ENCODE assay signal across 8 cellular contexts in genomic region chr2:177763532-177764265, GRCh38.
DNase-seq lines count a peak whose midpoint lies in the region; ATAC-seq and TF ChIP-seq lines count a peak whose summit lies in the region.

No MANE protein-coding gene starts in this region.

- CTCF ChIA-PET in IMR-90 (lab: Yijun Ruan, JAX): interaction anchor here (0.6 to 1.9 kb wide), 5 partner anchors 10 to 419 kb away, joined by 3 to 9 read pairs (median 4); no protein-coding TSS in a partner anchor

- DNase-seq in EL: peak; percentile 66
- DNase-seq in IMR-90: peak; percentile 58
- DNase-seq in RKO (ENCODE audit: low spot score): peak; percentile 58
- DNase-seq in activated T-helper 1 cell treated with Interleukin-2 at 50 U/mL for 16 hours (ENCODE audit: low read depth): peak; percentile 53
- DNase-seq in foreskin melanocyte: peak; percentile 69
- peak; percentile 87 for DNase-seq in osteocyte (ENCODE audit: extremely low spot score, unreplicated experiment)
- peak; percentile 74 to 81 for DNase-seq in thyroid gland

- no peaks in the 10 kb centered on the region for H3K36me3 ChIP-seq in IMR-90 (ENCODE audit: control insufficient read depth, insufficient read depth, low read length)
- no peaks in the 10 kb centered on the region for H3K36me3 ChIP-seq in thyroid gland

- no peak overlapping the region for H3K9ac ChIP-seq in IMR-90 (ENCODE audit: low read depth, low read length)

- H4K91ac ChIP-seq in IMR-90 (ENCODE audit: insufficient read depth, low read depth, low read length): no peak overlapping the region

- H2AK5ac ChIP-seq in IMR-90 (ENCODE audit: low read depth, low read length): no peak overlapping the region

- no peak overlapping the region for H3K23ac ChIP-seq in IMR-90 (ENCODE audit: low read depth, low read length)

- H3K4ac ChIP-seq in IMR-90 (ENCODE audit: low read depth, low read length): no peak overlapping the region

- no peak overlapping the region for H2BK5ac ChIP-seq in IMR-90 (ENCODE audit: low read depth, low read length, poor library complexity, severe bottlenecking)

- BruUV-seq in IMR-90 (replicated peaks; lab: Mats Ljungman, UMichigan): no TSS peak

- H2BK15ac ChIP-seq in IMR-90 (ENCODE audit: low read depth, low read length): no peak overlapping the region

- H3K56ac ChIP-seq in IMR-90 (ENCODE audit: extremely low read depth, insufficient read depth, low read length): no peak overlapping the region

- no peaks in the 10 kb centered on the region for H3K36me3 Mint-ChIP-seq in osteocyte (ENCODE audit: unreplicated experiment)

- H3K27ac Mint-ChIP-seq in osteocyte (ENCODE audit: unreplicated experiment): no peak overlapping the region

- peak; percentile 55 for TF ChIP-seq RAD21 in IMR-90 (IDR thresholded peaks at IDR 0.05; ENCODE audit: low read length)

- TF ChIP-seq POLR2A in IMR-90 (IDR thresholded peaks at IDR 0.05; ENCODE audit: low read depth, low read length) (no peak), thyroid gland (IDR thresholded peaks at IDR 0.05) (no peak)

- peaks cover 7% of the 10 kb centered on the region for H3K4me1 Mint-ChIP-seq in osteocyte (ENCODE audit: unreplicated experiment)

- TF ChIP-seq CTCF in IMR-90 (conservative IDR thresholded peaks at IDR 0.05; ENCODE audit: low read depth, low read length) (peak; percentile 71), osteocyte (IDR thresholded peaks at IDR 0.05) (peak; percentile 75), thyroid gland (IDR thresholded peaks at IDR 0.05) (peak; percentile 53 to 84 (median 59))

- H3K4me3 Mint-ChIP-seq in osteocyte (ENCODE audit: unreplicated experiment): no peak overlapping the region

- peak overlapping the region; percentile 48 for H3K4me2 ChIP-seq in IMR-90 (ENCODE audit: low read depth, low read length)

- intact Hi-C loops in IMR-90 (cut with micrococcal nuclease): loop anchor here (5.0 to 10.0 kb wide), 2 partner anchors 346 to 1919 kb away; no protein-coding TSS in a partner anchor
- intact Hi-C loops in thyroid gland (cut with DNase I): loop anchor here (10.0 kb wide), 1 partner anchor 429 kb away; no protein-coding TSS in a partner anchor

- in situ Hi-C loops in IMR-90 (cut with MboI; ENCODE audit: low sequenced_read_pairs): no loop called here

- H3K27ac ChIP-seq in IMR-90 (ENCODE audit: insufficient read depth, low read length): no peak overlapping the region
- H3K27ac ChIP-seq in thyroid gland: no peak overlapping the region

- H3K14ac ChIP-seq in IMR-90 (replicated peaks; ENCODE audit: low read depth, low read length): no peak overlapping the region

- H3K9me3 Mint-ChIP-seq in osteocyte (ENCODE audit: unreplicated experiment): no peaks in the 10 kb centered on the region

- H3K27me3 Mint-ChIP-seq in osteocyte (ENCODE audit: unreplicated experiment): peaks cover 29% of the 10 kb centered on the region

- H4K8ac ChIP-seq in IMR-90 (ENCODE audit: low read depth in 2 of 2, low read length in 2 of 2): no peak overlapping the region

- no peaks in the 10 kb centered on the region for H3K4me1 ChIP-seq in IMR-90 (ENCODE audit: control insufficient read depth, insufficient read depth, low read length)
- H3K4me1 ChIP-seq in thyroid gland: peaks cover 0 to 6% of the 10 kb centered on the region in 2 donors

- WGBS in IMR-90 (ENCODE audit: extremely low coverage in 2 of 2, insufficient read length in 1 of 2), 2 experiments: 20% methylated on average over 7 of the region's 14 CpGs; no CpG with 5 or more reads in 1 of the 2 experiments
- WGBS in thyroid gland, 2 donors: 16 to 27% methylated on average over 10 to 13 of the region's 14 CpGs

- no peak overlapping the region for H4K5ac ChIP-seq in IMR-90 (ENCODE audit: low read depth, low read length)

- no peaks in the 10 kb centered on the region for H3K9me1 ChIP-seq in IMR-90 (ENCODE audit: insufficient read depth, low read length)

- H3K9me3 ChIP-seq in IMR-90 (ENCODE audit: control insufficient read depth, insufficient read depth, low read length) (no peaks in the 10 kb centered on the region), thyroid gland (no peaks in the 10 kb centered on the region)

- peak; percentile 98 for ATAC-seq in GM21737 (IDR thresholded peaks at IDR 0.05; ENCODE audit: unreplicated experiment)
- ATAC-seq in IMR-90 (ENCODE audit: low read depth): peak; percentile 98

- peak overlapping the region; percentile 87 for H2AFZ ChIP-seq in IMR-90 (replicated peaks; ENCODE audit: low read length, poor library complexity)

- dilution Hi-C loops in IMR-90 (cut with HindIII; ENCODE audit: low sequenced_read_pairs, unreplicated experiment): no loop called here

- H3K18ac ChIP-seq in IMR-90 (ENCODE audit: low read depth, low read length): no peak overlapping the region

- H3K4me3 ChIP-seq in IMR-90 (ENCODE audit: insufficient read depth, low read depth, low read length): no peak overlapping the region
- H3K4me3 ChIP-seq in thyroid gland (replicated peaks in 1 of 3): no peak overlapping the region

- POLR2A ChIA-PET in IMR-90 (lab: Charles Lee; ENCODE audit: unreplicated experiment): no interaction called here

- no peaks in the 10 kb centered on the region for H3K79me1 ChIP-seq in IMR-90 (ENCODE audit: low read depth in 1 of 2, low read length in 2 of 2)

- no peak overlapping the region for H2BK120ac ChIP-seq in IMR-90 (ENCODE audit: low read depth, low read length)

- no peak overlapping the region for H2AK9ac ChIP-seq in IMR-90 (replicated peaks; ENCODE audit: low read depth, low read length, poor library complexity)

- no peak overlapping the region for H2BK20ac ChIP-seq in IMR-90 (ENCODE audit: low read depth, low read length)

- H4K20me1 ChIP-seq in IMR-90 (ENCODE audit: insufficient read depth, low read length): no peaks in the 10 kb centered on the region

- H3K27me3 ChIP-seq in IMR-90 (ENCODE audit: control insufficient read depth, insufficient read depth, low read length) (peaks cover 4% of the 10 kb centered on the region; the same call in 1 of the 2 replicates), thyroid gland (no peaks in the 10 kb centered on the region)

TF ChIP-seq in IMR-90, 13 proteins besides CTCF, POLR2A, EP300 and RAD21:
- TF ChIP-seq MAFK (IDR thresholded peaks at IDR 0.05; ENCODE audit: low read depth, low read length) (no peak), SMC3 (IDR thresholded peaks at IDR 0.05; ENCODE audit: low read depth, low read length) (peak; percentile 29; the same call in 1 of the 2 replicates)
